ENCODE assay signal across 15 cellular contexts in genomic region chr1:26740023-26740422, GRCh38. TPM values are rescaled to one million over a fixed set of nuclear protein-coding genes. Genes with fewer than 3 reads are reported as not detected.
DNase-seq lines count a peak whose midpoint lies in the region; ATAC-seq and TF ChIP-seq lines count a peak whose summit lies in the region.
"Had no signal": no experiment of that assay in that cellular context is flagged by ENCODE, and none has a peak within 500 bp of the region (broad histone marks: within the 10 kb centered on the region; RNA-seq: fewer than 3 reads in every experiment).

No MANE protein-coding gene starts in this region.

- peaks cover 35% of the 10 kb centered on the region for H3F3A ChIP-seq in smooth muscle cell (ENCODE audit: low read depth)

- TF ChIP-seq CTCF in Panc1 (IDR thresholded peaks at IDR 0.05) (no peak), smooth muscle cell (IDR thresholded peaks at IDR 0.05; ENCODE audit: borderline replicate concordance, insufficient read depth, poor library complexity, severe bottlenecking) (no peak)

- no peak overlapping the region for H2AFZ ChIP-seq in smooth muscle cell (ENCODE audit: low read depth)

- BruUV-seq in Panc1 (replicated peaks; lab: Mats Ljungman, UMichigan), result TSS peak; percentile 36

- CTCF ChIA-PET in Panc1 (lab: Charles Lee), result no interaction called here

- H3K4me1 ChIP-seq in Panc1 (ENCODE audit: control insufficient read depth, insufficient read depth, low read length), result peaks cover 9% of the 10 kb centered on the region
- H3K4me1 ChIP-seq in smooth muscle cell (ENCODE audit: low read depth), result peaks cover 7% of the 10 kb centered on the region

- peaks cover 95% of the 10 kb centered on the region for H4K20me1 ChIP-seq in smooth muscle cell (ENCODE audit: low read depth)

- peak overlapping the region; percentile 98 for H3K27ac Mint-ChIP-seq in activated T-cell treated with anti-CD3 and anti-CD28 coated beads, Interleukin-2, amount 50 U/mL, for 24 hours
- H3K27ac Mint-ChIP-seq in dendritic cell treated with granulocyte-macrophage colony-stimulating factor and Interleukin-4, amounts not matched to agents 40 ng/mL and 50 ng/mL, for 4 days, result peak overlapping the region; percentile 13

- no peak for ATAC-seq in Panc1
- no peak for ATAC-seq in GM19351 (IDR thresholded peaks at IDR 0.05; ENCODE audit: unreplicated experiment)
- ATAC-seq: esophagus mucosa had no signal

- H3K27me3 ChIP-seq in Panc1 (ENCODE audit: control insufficient read depth, insufficient read depth, low read length) (no peaks in the 10 kb centered on the region), smooth muscle cell (ENCODE audit: low read depth) (no peaks in the 10 kb centered on the region)
- H3K27me3 ChIP-seq: pancreas had no signal

- POLR2A ChIA-PET in Panc1 (lab: Charles Lee), result no interaction called here

- H3K27ac ChIP-seq in Panc1 (ENCODE audit: low read length) (no peak overlapping the region), smooth muscle cell (ENCODE audit: low read depth) (peak overlapping the region; percentile 43)

- H3K4me3 ChIP-seq in Panc1 (ENCODE audit: low read depth in 2 of 2, low read length in 2 of 2), result no peak overlapping the region
- no peak overlapping the region for H3K4me3 ChIP-seq in smooth muscle cell
- H3K4me3 ChIP-seq: lung, pancreas had no signal

- peaks cover 91% of the 10 kb centered on the region for H3K36me3 Mint-ChIP-seq in activated T-cell treated with anti-CD3 and anti-CD28 coated beads, Interleukin-2, amount 50 U/mL, for 24 hours (ENCODE audit: low read depth)
- H3K36me3 Mint-ChIP-seq in dendritic cell treated with granulocyte-macrophage colony-stimulating factor and Interleukin-4, amounts not matched to agents 40 ng/mL and 50 ng/mL, for 4 days (ENCODE audit: low read depth), result peaks cover 94% of the 10 kb centered on the region

- H3K9me3 Mint-ChIP-seq in activated T-cell treated with anti-CD3 and anti-CD28 coated beads, Interleukin-2, amount 50 U/mL, for 24 hours, result no peaks in the 10 kb centered on the region
- H3K9me3 Mint-ChIP-seq in dendritic cell treated with granulocyte-macrophage colony-stimulating factor and Interleukin-4, amounts not matched to agents 40 ng/mL and 50 ng/mL, for 4 days, result no peaks in the 10 kb centered on the region

- DNase-seq in activated T-cell treated with anti-CD3 and anti-CD28 coated beads, Interleukin-2, amount 50 U/mL, for 24 hours, result no peak
- DNase-seq in activated T-cell treated with anti-CD3 and anti-CD28 coated beads for 4 hours, result no peak
- DNase-seq in Panc1 (ENCODE audit: low read depth, low spot score), result no peak
- DNase-seq in smooth muscle cell (lab: John Stamatoyannopoulos, UW; ENCODE audit: unreplicated experiment), result no peak
- no peak for DNase-seq in stimulated activated naive CD4-positive, alpha-beta T cell (lab: John Stamatoyannopoulos, UW)
- DNase-seq in CD1c-positive myeloid dendritic cell (ENCODE audit: extremely low spot score), result no peak
- DNase-seq: DMS53, hypothalamus, NCI-H2029, pancreas, SHP77 had no signal

- no peak overlapping the region for H3K4me2 ChIP-seq in smooth muscle cell

- H3K9me3 ChIP-seq in Panc1 (ENCODE audit: control insufficient read depth, insufficient read depth, low read depth, low read length) (no peaks in the 10 kb centered on the region), smooth muscle cell (replicated peaks; ENCODE audit: low read depth) (no peaks in the 10 kb centered on the region)
- H3K9me3 ChIP-seq: pancreas had no signal

- intact Hi-C loops in Panc1 (cut with micrococcal nuclease; ENCODE audit: unreplicated experiment), result no loop called here
- intact Hi-C loops in dendritic cell treated with granulocyte-macrophage colony-stimulating factor and Interleukin-4, amounts not matched to agents 40 ng/mL and 50 ng/mL, for 4 days (cut with micrococcal nuclease), result loop anchor here (5.0 kb wide), 1 partner anchor 38 kb away; no protein-coding TSS in a partner anchor

- H3K36me3 ChIP-seq in Panc1 (ENCODE audit: control insufficient read depth, insufficient read depth, low read length), result peaks cover 37% of the 10 kb centered on the region
- H3K36me3 ChIP-seq in smooth muscle cell (ENCODE audit: low read depth), result no peaks in the 10 kb centered on the region

- peaks cover 78% of the 10 kb centered on the region for H3K4me1 Mint-ChIP-seq in activated T-cell treated with anti-CD3 and anti-CD28 coated beads, Interleukin-2, amount 50 U/mL, for 24 hours (ENCODE audit: low read depth)
- peaks cover 56% of the 10 kb centered on the region for H3K4me1 Mint-ChIP-seq in dendritic cell treated with granulocyte-macrophage colony-stimulating factor and Interleukin-4, amounts not matched to agents 40 ng/mL and 50 ng/mL, for 4 days (ENCODE audit: low read depth)

- H3K4me3 Mint-ChIP-seq in activated T-cell treated with anti-CD3 and anti-CD28 coated beads, Interleukin-2, amount 50 U/mL, for 24 hours, result no peak overlapping the region
- H3K4me3 Mint-ChIP-seq in dendritic cell treated with granulocyte-macrophage colony-stimulating factor and Interleukin-4, amounts not matched to agents 40 ng/mL and 50 ng/mL, for 4 days, result no peak overlapping the region

- peaks cover 82% of the 10 kb centered on the region for H3K79me2 ChIP-seq in smooth muscle cell (ENCODE audit: low read depth)

- H3K9ac ChIP-seq in smooth muscle cell (ENCODE audit: low read depth), result no peak overlapping the region

- in situ Hi-C loops in Panc1 (cut with HindIII; ENCODE audit: low pct_unique_long_range_greater_than_20kb, low sequenced_read_pairs), result no loop called here

- WGBS in smooth muscle cell (ENCODE audit: low lambda C conversion rate), result 97% methylated on average over 3 of the region's 3 CpGs

- no peaks in the 10 kb centered on the region for H3K27me3 Mint-ChIP-seq in activated T-cell treated with anti-CD3 and anti-CD28 coated beads, Interleukin-2, amount 50 U/mL, for 24 hours
- H3K27me3 Mint-ChIP-seq in dendritic cell treated with granulocyte-macrophage colony-stimulating factor and Interleukin-4, amounts not matched to agents 40 ng/mL and 50 ng/mL, for 4 days, result no peaks in the 10 kb centered on the region

RNA-seq across cellular contexts. Expression of gene ARID1A, which starts 44.2 kb away (rescaled TPM):
- total RNA-seq in Panc1 (2021; ENCODE audit: unreplicated experiment) (110 TPM), smooth muscle cell (30.4 and 33.1 TPM in 2 replicates)
- 130 TPM for polyA plus RNA-seq in Panc1 (2012; ENCODE audit: insufficient read length)
- polyA plus RNA-seq in smooth muscle cell, result 17.5 and 24.9 TPM in 2 replicates

RNA-seq across cellular contexts. Expression of gene PIGV, which starts 47.7 kb away (rescaled TPM):
- total RNA-seq in Panc1 (2021; ENCODE audit: unreplicated experiment) (20.1 TPM), smooth muscle cell (9.9 and 13.8 TPM in 2 replicates)
- polyA plus RNA-seq in Panc1 (2012; ENCODE audit: insufficient read length), result 20.2 TPM
- 8.7 and 9.4 TPM in 2 replicates for polyA plus RNA-seq in smooth muscle cell
